Comparison of ENCODE assay signal across 1 cellular context in genomic region chr16:81526199-81526598, GRCh38.
A peak's percentile ranks its signal among the peaks of the same experiment; 100 is the strongest.
TF ChIP-seq lines count a peak whose summit lies in the region.

No MANE protein-coding gene starts in this region.

TF ChIP-seq in HepG2, 621 proteins besides CTCF, POLR2A, EP300 and RAD21 (continued from another document):
- TF ChIP-seq MXD1 (CRISPR knock-in tag; IDR thresholded peaks at IDR 0.05) (no peak), HDAC2 (CRISPR knock-in tag; IDR thresholded peaks at IDR 0.05) (no peak), NPAS2 (CRISPR knock-in tag; IDR thresholded peaks at IDR 0.05; ENCODE audit: borderline replicate concordance) (no peak), SOX6 (IDR thresholded peaks at IDR 0.05) (no peak), SOX6 (CRISPR knock-in tag; IDR thresholded peaks at IDR 0.05) (peak; percentile 30; the same call in 1 of the 2 replicates), ZBTB33 (CRISPR knock-in tag; IDR thresholded peaks at IDR 0.05) (peak; percentile 36; the same call in 1 of the 2 replicates)
